ENCODE assay signal across 2 cellular contexts in the genomic region with DNA sequence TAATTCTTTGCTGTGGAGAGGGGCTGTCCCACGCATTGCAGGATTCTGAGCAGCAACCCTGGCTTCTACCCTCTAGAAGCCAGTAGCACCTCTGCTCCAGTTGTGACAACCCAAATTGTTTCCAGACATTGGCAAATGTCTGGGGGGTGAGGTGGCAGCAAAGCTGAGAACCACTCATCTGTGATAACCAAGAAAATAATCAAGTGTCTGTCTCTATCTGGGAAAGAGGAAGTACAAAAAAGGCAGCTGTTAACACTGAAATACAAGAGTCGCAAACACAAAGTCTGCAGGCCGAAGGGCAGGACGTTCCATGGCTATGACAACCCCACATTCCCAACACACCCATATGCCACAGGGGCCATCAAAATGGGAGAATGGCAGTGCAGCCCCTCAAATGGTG.
TF ChIP-seq lines count a peak whose summit lies in the region.

No MANE protein-coding gene starts in this region.

TF ChIP-seq in K562, 482 proteins besides CTCF, POLR2A, EP300 and RAD21 (continued from another document):
- TF ChIP-seq ZBTB2 (IDR thresholded peaks at IDR 0.05) (no peak), ZNF184 (CRISPR knock-in tag; IDR thresholded peaks at IDR 0.05) (no peak), XRCC4 (IDR thresholded peaks at IDR 0.05; ENCODE audit: extremely low read depth, insufficient read depth, insufficient read length) (no peak)

TF ChIP-seq in HEK293T, 16 proteins besides CTCF, POLR2A, EP300 and RAD21 (continued from another document):
- no peak for TF ChIP-seq PKNOX1 (IDR thresholded peaks at IDR 0.05)
- no peak for TF ChIP-seq SUZ12 (IDR thresholded peaks at IDR 0.05)
- TF ChIP-seq CTBP1 (IDR thresholded peaks at IDR 0.05; ENCODE audit: borderline replicate concordance) = no peak
- TF ChIP-seq ARNT (IDR thresholded peaks at IDR 0.05) = no peak
- no peak for TF ChIP-seq LEF1 (IDR thresholded peaks at IDR 0.05; ENCODE audit: borderline replicate concordance)
- TF ChIP-seq ZNF384 (IDR thresholded peaks at IDR 0.05) = no peak
- TF ChIP-seq ELF4 (IDR thresholded peaks at IDR 0.05) = no peak
